ENCODE assay signal across 8 cellular contexts in the genomic region with DNA sequence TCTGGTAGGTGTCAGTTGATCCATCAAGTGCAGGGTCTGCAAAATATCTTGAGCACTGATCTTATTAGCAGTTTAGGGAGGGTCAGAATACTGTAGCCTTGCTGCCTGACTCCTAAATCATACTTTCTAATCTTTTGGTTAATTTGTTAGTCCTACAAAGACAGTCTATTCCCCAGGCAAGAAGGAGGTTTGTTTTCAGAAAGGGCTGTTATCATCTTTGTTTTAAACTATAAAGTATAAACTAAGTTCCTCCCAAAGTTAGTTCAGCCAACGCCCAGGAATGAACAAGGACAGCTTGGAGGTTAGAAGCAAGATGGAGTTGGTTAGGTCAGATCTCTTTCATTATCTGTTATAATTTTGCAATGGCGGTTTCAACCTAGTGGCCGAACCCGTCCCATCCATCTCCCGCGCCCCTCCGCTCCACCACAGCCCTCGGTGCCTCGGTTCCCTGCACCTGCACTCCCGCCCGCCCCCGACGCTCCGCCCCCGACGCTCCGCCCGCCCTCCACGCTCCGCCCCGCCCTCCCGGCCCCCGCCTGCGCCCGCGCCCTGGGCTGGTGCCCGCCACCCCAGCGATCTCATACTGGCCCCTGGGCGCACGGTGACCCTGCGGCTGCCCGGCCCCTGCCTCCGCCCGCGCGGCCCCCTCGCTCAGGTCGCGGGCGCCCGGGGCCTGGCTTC. TPM values are rescaled to one million over a fixed set of nuclear protein-coding genes. Genes with fewer than 3 reads are reported as not detected.
A peak's percentile ranks its signal among the peaks of the same experiment; 100 is the strongest.
DNase-seq lines count a peak whose midpoint lies in the region; ATAC-seq and TF ChIP-seq lines count a peak whose summit lies in the region.

TSS of gene ADCK2 (plus strand) at position 564 of the 681 bp plus-strand sequence. CDS start 386 bp downstream, outside the sequence.

- DNase-seq in 8988T (peak; percentile 84), NCI-H446 treated with DMSO at 0.1 percent for 48 hours (lab: John Stamatoyannopoulos, UW) (peak; percentile 7), activated T-cell treated with anti-CD3 and anti-CD28 coated beads for 24 hours (ENCODE audit: low read depth) (peak; percentile 54), esophagus muscularis mucosa (ENCODE audit: extremely low spot score) (no peak), natural killer cell (no peak)
- peak; percentile 61 for DNase-seq in stimulated activated naive CD4-positive, alpha-beta T cell treated with Interleukin-2 at 50 U/mL for 16 hours (lab: John Stamatoyannopoulos, UW)

- peaks cover 28 to 48% (median 40%) of the 10 kb centered on the region in 4 donors for H3K4me1 ChIP-seq in esophagus muscularis mucosa

- H3K36me3 Mint-ChIP-seq in natural killer cell: no peaks in the 10 kb centered on the region

- TF ChIP-seq POLR2A in GM15510 (IDR thresholded peaks at IDR 0.05; ENCODE audit: borderline replicate concordance, extremely low read depth, insufficient read length): peak; percentile 72
- no peak for TF ChIP-seq POLR2A in esophagus muscularis mucosa (IDR thresholded peaks at IDR 0.05; ENCODE audit: low read depth)

- no peaks in the 10 kb centered on the region for H3K27me3 ChIP-seq in esophagus muscularis mucosa

- intact Hi-C loops in esophagus muscularis mucosa (cut with DNase I) (loop anchor here (10.0 kb wide), 1 partner anchor 278 kb away; the partner anchor contains the start of gene SLC37A3), natural killer cell (cut with micrococcal nuclease) (no loop called here)

- H3K9me3 Mint-ChIP-seq in natural killer cell: no peaks in the 10 kb centered on the region

- peak within 1 kb of the TSS; percentile 75 to 93 (median 78) for H3K4me3 ChIP-seq in esophagus muscularis mucosa

- H3K27me3 Mint-ChIP-seq in natural killer cell (ENCODE audit: low read depth in 2 of 2): no peaks in the 10 kb centered on the region

- TF ChIP-seq CTCF in esophagus muscularis mucosa (IDR thresholded peaks at IDR 0.05): no peak
- TF ChIP-seq CTCF in natural killer cell (IDR thresholded peaks at IDR 0.05): no peak

- H3K27ac ChIP-seq in esophagus muscularis mucosa (replicated peaks in 1 of 4): peak within 1 kb of the TSS; percentile 84 to 91 (median 88)

- H3K27ac Mint-ChIP-seq in natural killer cell: peak within 1 kb of the TSS; percentile 54 to 87

- H3K9me3 ChIP-seq in esophagus muscularis mucosa: no peaks in the 10 kb centered on the region

- peaks cover 26 to 30% of the 10 kb centered on the region in 2 donors for H3K4me1 Mint-ChIP-seq in natural killer cell

- peak within 1 kb of the TSS; percentile 88 for H3K4me3 Mint-ChIP-seq in natural killer cell

- ATAC-seq in HG02943 (IDR thresholded peaks at IDR 0.05; ENCODE audit: low read depth, unreplicated experiment) (peak; percentile 42), natural killer cell (peak; percentile 78 to 86 (median 81))

- peaks cover 0 to 11% (median 3%) of the 10 kb centered on the region in 4 donors for H3K36me3 ChIP-seq in esophagus muscularis mucosa

- 5% methylated on average over 9 of the region's 41 CpGs for WGBS in esophagus muscularis mucosa

- TF ChIP-seq EP300 in esophagus muscularis mucosa (IDR thresholded peaks at IDR 0.05): no peak

RNA-seq across cellular contexts. Expression of gene ADCK2, which starts in this region (rescaled TPM):
- total RNA-seq in esophagus muscularis mucosa (10 to 100 TPM; 19.2 to 43.5 (median 26.8) TPM), natural killer cell (10 to 100 TPM; 12.6 to 20.7 (median 15.8) TPM)

Comparison
In these comparisons a context has a peak if more than half of its experiments do, and no peak if none do; other contexts are left out.
1. DNase-seq: peak in 8988T (single experiment), NCI-H446 treated with DMSO at 0.1 percent for 48 hours (single experiment), activated T-cell treated with anti-CD3 and anti-CD28 coated beads for 24 hours (single experiment) and stimulated activated naive CD4-positive, alpha-beta T cell treated with Interleukin-2 at 50 U/mL for 16 hours (single experiment); none in esophagus muscularis mucosa (single experiment) and natural killer cell (single experiment).